Comparison of ENCODE assay signal across 8 cellular contexts in genomic region chr19:47284324-47284899, GRCh38. TPM values are rescaled to one million over a fixed set of nuclear protein-coding genes. Genes with fewer than 3 reads are reported as not detected.
DNase-seq lines count a peak whose midpoint lies in the region; ATAC-seq and FAIRE-seq lines count a peak whose summit lies in the region.

No MANE protein-coding gene starts in this region.

- H3K9me3 Mint-ChIP-seq in activated T-cell treated with anti-CD3 and anti-CD28 coated beads, Interleukin-2, amount 50 U/mL, for 24 hours, result no peaks in the 10 kb centered on the region

- no peaks in the 10 kb centered on the region for H3K27me3 Mint-ChIP-seq in activated T-cell treated with anti-CD3 and anti-CD28 coated beads, Interleukin-2, amount 50 U/mL, for 24 hours

- no peak overlapping the region for H3K27ac Mint-ChIP-seq in activated T-cell treated with anti-CD3 and anti-CD28 coated beads, Interleukin-2, amount 50 U/mL, for 24 hours

- H3K4me3 Mint-ChIP-seq in activated T-cell treated with anti-CD3 and anti-CD28 coated beads, Interleukin-2, amount 50 U/mL, for 24 hours, result no peak overlapping the region

- FAIRE-seq in RCC 7860 (lab: Jason Lieb, UNC), result no peak

- H3K4me1 Mint-ChIP-seq in activated T-cell treated with anti-CD3 and anti-CD28 coated beads, Interleukin-2, amount 50 U/mL, for 24 hours (ENCODE audit: low read depth), result peaks cover 11% of the 10 kb centered on the region

- DNase-seq in activated T-cell treated with anti-CD3 and anti-CD28 coated beads for 24 hours (ENCODE audit: low read depth), result peak; percentile 19
- no peak for DNase-seq in activated T-cell treated with anti-CD3 and anti-CD28 coated beads, Interleukin-2, amount 50 U/mL, for 24 hours
- DNase-seq in LHCN-M2 (ENCODE audit: low read depth), result peak; percentile 54
- DNase-seq in RCC 7860 (ENCODE audit: low spot score), result peak; percentile 23
- DNase-seq in cerebellum (ENCODE audit: low spot score), result peak; percentile 64
- DNase-seq in medulla oblongata (ENCODE audit: extremely low spot score), result peak; percentile 68
- no peak for DNase-seq in GOT3 (lab: John Stamatoyannopoulos, UW)

- H3K36me3 Mint-ChIP-seq in activated T-cell treated with anti-CD3 and anti-CD28 coated beads, Interleukin-2, amount 50 U/mL, for 24 hours (ENCODE audit: low read depth), result no peaks in the 10 kb centered on the region

- ATAC-seq in GM19452 (IDR thresholded peaks at IDR 0.05; ENCODE audit: unreplicated experiment), result no peak

RNA-seq across cellular contexts. Expression of gene INAFM1, which starts 9.7 kb away (rescaled TPM):
- total RNA-seq in LHCN-M2 (2014; rRNA removed) (0.51 and 0.80 TPM in 2 replicates), cerebellum (3.0 TPM)
- 7.5 TPM for polyA plus RNA-seq in LHCN-M2 (2012)

RNA-seq across cellular contexts. Expression of gene C5AR1, which starts 25.2 kb away (rescaled TPM):
- total RNA-seq in LHCN-M2 (2014; rRNA removed) (not detected in 2 replicates), cerebellum (0.54 TPM)
- polyA plus RNA-seq in LHCN-M2 (2012), result 0.07 TPM

RNA-seq across cellular contexts. Expression of gene CCDC9, which starts 28.1 kb away (rescaled TPM):
- total RNA-seq in LHCN-M2 (2014; rRNA removed) (4.9 and 16.2 TPM in 2 replicates), cerebellum (6.4 TPM)
- 18.9 TPM for polyA plus RNA-seq in LHCN-M2 (2012)

RNA-seq across cellular contexts. Expression of gene C5AR2, which starts 47.6 kb away (rescaled TPM):
- not detected in 2 replicates for total RNA-seq in LHCN-M2 (2014; rRNA removed)
- polyA plus RNA-seq in LHCN-M2 (2012), result 0.02 TPM
- total RNA-seq in cerebellum, result 0.18 TPM

RNA-seq across cellular contexts. Expression of gene BBC3, which starts 53.4 kb away (rescaled TPM):
- 3.3 and 6.8 TPM in 2 replicates for total RNA-seq in LHCN-M2 (2014; rRNA removed)
- 4.0 TPM for polyA plus RNA-seq in LHCN-M2 (2012)
- 2.2 TPM for total RNA-seq in cerebellum

Comparison
In these comparisons a context has a peak if more than half of its experiments do, and no peak if none do; other contexts are left out.
1. DNase-seq: peak in activated T-cell treated with anti-CD3 and anti-CD28 coated beads for 24 hours (single experiment), LHCN-M2 (single experiment), RCC 7860 (single experiment), cerebellum (single experiment) and medulla oblongata (single experiment); none in activated T-cell treated with anti-CD3 and anti-CD28 coated beads, Interleukin-2, amount 50 U/mL, for 24 hours (single experiment) and GOT3 (single experiment).